In the genomic region with DNA sequence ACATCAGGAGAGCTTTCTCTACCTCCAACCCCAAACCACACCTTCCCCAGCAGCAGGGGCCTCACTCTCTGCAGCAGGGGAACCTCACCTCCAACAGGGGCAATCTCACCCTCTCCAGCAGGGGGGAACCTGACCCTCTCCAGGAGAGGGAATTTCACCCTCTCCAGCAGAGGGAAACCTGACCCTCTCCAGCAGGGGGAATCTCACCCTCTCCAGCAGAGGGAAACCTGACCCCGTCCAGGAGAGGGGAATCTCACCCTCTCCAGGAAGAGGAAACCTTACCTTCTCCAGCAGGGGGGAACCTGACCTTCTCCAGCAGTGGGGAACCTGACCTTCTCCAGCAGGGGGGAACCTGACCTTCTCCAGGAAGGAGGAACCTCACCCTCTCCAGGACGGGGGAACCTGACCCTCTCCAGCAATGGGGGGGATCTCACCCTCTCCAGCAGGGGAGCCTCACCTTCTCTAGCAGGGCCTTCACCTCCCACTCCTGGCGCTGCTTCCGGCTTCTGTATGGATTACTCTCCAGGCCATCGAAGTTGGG, we compare ENCODE assay signal across 1 cellular context.
TF ChIP-seq lines count a peak whose summit lies in the region.

No MANE protein-coding gene starts in this region.

TF ChIP-seq in HepG2, 621 proteins besides CTCF, POLR2A, EP300 and RAD21 (continued from another document and continues in another):
- TF ChIP-seq ZNF691 (CRISPR knock-in tag; IDR thresholded peaks at IDR 0.05; ENCODE audit: borderline replicate concordance, low read depth) (no peak; the same call in 1 of the 2 replicates), ZNF446 (CRISPR knock-in tag; IDR thresholded peaks at IDR 0.05) (no peak), SMARCC2 (IDR thresholded peaks at IDR 0.05) (no peak), NFAT5 (CRISPR knock-in tag; IDR thresholded peaks at IDR 0.05) (no peak), RCOR2 (CRISPR knock-in tag; IDR thresholded peaks at IDR 0.05) (no peak), SP1 (IDR thresholded peaks at IDR 0.05) (no peak), SP1 (CRISPR knock-in tag; IDR thresholded peaks at IDR 0.05) (peak; percentile 33; the same call in 1 of the 2 replicates), JUN (CRISPR knock-in tag; IDR thresholded peaks at IDR 0.05) (no peak), ZNF12 (CRISPR knock-in tag; IDR thresholded peaks at IDR 0.05) (no peak), KDM1A (CRISPR knock-in tag; IDR thresholded peaks at IDR 0.05) (no peak), ZNF576 (CRISPR knock-in tag; IDR thresholded peaks at IDR 0.05) (no peak), SAP130 (CRISPR knock-in tag; IDR thresholded peaks at IDR 0.05; ENCODE audit: low read depth) (peak; percentile 76), GATA4 (IDR thresholded peaks at IDR 0.05; ENCODE audit: borderline replicate concordance, low read depth) (no peak), NFYC (CRISPR knock-in tag; IDR thresholded peaks at IDR 0.05) (peak; percentile 23; the same call in 1 of the 2 replicates), GZF1 (CRISPR knock-in tag; IDR thresholded peaks at IDR 0.05) (no peak), ZNF710 (CRISPR knock-in tag; IDR thresholded peaks at IDR 0.05; ENCODE audit: borderline replicate concordance) (no peak), CCAR2 (optimal IDR thresholded peaks at IDR 0.05; ENCODE audit: low read depth, low read length) (peak; percentile 64), ZNF552 (CRISPR knock-in tag; IDR thresholded peaks at IDR 0.05; ENCODE audit: borderline replicate concordance) (no peak), GATAD1 (CRISPR knock-in tag; IDR thresholded peaks at IDR 0.05) (peak; percentile 62), ZNF556 (CRISPR knock-in tag; IDR thresholded peaks at IDR 0.05; ENCODE audit: borderline replicate concordance) (no peak; the same call in 1 of the 2 replicates), TEAD2 (CRISPR knock-in tag; IDR thresholded peaks at IDR 0.05) (no peak), ZMAT3 (CRISPR knock-in tag; conservative IDR thresholded peaks at IDR 0.05) (no peak), AKAP8 (CRISPR knock-in tag; IDR thresholded peaks at IDR 0.05) (no peak), SIX4 (CRISPR knock-in tag; IDR thresholded peaks at IDR 0.05) (peak; percentile 89), ZNF501 (CRISPR knock-in tag; IDR thresholded peaks at IDR 0.05) (0 out of 2 replicates have a peak, but pooled peaks have one; percentile 40), SAFB2 (CRISPR knock-in tag; IDR thresholded peaks at IDR 0.05; ENCODE audit: borderline replicate concordance, low read depth) (peak; percentile 42; the same call in 1 of the 2 replicates), PBX3 (CRISPR knock-in tag; IDR thresholded peaks at IDR 0.05; ENCODE audit: borderline replicate concordance) (no peak), BRF2 (CRISPR knock-in tag; IDR thresholded peaks at IDR 0.05) (no peak), ZNF10 (CRISPR knock-in tag; IDR thresholded peaks at IDR 0.05; ENCODE audit: borderline replicate concordance, low read depth) (no peak), TIGD3 (CRISPR knock-in tag; IDR thresholded peaks at IDR 0.05; ENCODE audit: borderline replicate concordance) (no peak), ZBTB49 (CRISPR knock-in tag; IDR thresholded peaks at IDR 0.05; ENCODE audit: borderline replicate concordance) (no peak), CERS6 (CRISPR knock-in tag; IDR thresholded peaks at IDR 0.05) (no peak), AHR (CRISPR knock-in tag; IDR thresholded peaks at IDR 0.05) (no peak), ZNF546 (CRISPR knock-in tag; conservative IDR thresholded peaks at IDR 0.05) (no peak), KMT2A (CRISPR knock-in tag; IDR thresholded peaks at IDR 0.05) (no peak)
- TF ChIP-seq, protein P1, sequence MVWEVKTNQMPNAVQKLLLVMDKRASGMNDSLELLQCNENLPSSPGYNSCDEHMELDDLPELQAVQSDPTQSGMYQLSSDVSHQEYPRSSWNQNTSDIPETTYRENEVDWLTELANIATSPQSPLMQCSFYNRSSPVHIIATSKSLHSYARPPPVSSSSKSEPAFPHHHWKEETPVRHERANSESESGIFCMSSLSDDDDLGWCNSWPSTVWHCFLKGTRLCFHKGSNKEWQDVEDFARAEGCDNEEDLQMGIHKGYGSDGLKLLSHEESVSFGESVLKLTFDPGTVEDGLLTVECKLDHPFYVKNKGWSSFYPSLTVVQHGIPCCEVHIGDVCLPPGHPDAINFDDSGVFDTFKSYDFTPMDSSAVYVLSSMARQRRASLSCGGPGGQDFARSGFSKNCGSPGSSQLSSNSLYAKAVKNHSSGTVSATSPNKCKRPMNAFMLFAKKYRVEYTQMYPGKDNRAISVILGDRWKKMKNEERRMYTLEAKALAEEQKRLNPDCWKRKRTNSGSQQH (CRISPR knock-in tag; IDR thresholded peaks at IDR 0.05; ENCODE audit: low read depth): no peak
- TF ChIP-seq, protein P2, sequence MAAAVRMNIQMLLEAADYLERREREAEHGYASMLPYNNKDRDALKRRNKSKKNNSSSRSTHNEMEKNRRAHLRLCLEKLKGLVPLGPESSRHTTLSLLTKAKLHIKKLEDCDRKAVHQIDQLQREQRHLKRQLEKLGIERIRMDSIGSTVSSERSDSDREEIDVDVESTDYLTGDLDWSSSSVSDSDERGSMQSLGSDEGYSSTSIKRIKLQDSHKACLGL (CRISPR knock-in tag; IDR thresholded peaks at IDR 0.05): no peak; the same call in 1 of the 2 replicates
- TF ChIP-seq, protein P3, sequence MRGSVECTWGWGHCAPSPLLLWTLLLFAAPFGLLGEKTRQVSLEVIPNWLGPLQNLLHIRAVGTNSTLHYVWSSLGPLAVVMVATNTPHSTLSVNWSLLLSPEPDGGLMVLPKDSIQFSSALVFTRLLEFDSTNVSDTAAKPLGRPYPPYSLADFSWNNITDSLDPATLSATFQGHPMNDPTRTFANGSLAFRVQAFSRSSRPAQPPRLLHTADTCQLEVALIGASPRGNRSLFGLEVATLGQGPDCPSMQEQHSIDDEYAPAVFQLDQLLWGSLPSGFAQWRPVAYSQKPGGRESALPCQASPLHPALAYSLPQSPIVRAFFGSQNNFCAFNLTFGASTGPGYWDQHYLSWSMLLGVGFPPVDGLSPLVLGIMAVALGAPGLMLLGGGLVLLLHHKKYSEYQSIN (CRISPR knock-in tag; IDR thresholded peaks at IDR 0.05; ENCODE audit: borderline replicate concordance): no peak
